Comparison of ENCODE assay signal across 8 cellular contexts in the genomic region with DNA sequence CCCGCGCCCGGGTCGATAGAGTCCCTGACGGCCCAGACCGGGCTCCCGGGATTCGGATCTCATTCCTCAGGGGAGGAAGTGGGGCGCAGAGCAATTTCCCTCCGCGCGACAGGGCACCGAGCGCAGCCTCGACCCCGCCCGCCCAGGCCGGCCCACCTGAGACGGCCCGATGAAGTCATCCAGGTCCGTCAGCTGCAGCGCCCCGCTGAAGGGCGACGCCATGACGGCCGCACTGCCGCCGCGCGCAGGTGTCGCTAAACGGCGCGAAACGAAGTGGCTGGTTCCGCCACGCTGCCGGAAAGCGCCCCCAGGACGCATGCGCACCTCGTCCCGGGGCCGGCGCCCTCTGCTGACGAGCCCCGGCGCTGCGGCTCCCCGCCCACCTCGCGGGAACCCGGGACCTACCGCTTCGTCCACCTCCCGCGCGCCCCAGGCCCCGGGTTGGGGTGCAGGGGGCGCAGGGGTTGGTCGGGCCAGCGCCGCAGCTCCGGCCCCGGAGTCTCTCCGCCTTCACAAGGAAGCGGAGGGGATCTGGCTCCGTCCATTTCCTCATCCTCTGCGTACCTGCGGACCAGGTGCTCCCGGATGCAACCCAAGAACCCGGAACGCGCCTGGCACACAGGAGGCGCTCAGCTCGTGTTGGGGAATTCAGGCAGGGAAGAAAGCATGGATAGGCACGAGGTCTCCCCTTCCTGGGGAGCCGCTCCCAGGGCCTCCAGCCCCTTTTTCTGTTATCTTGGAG. TPM values are rescaled to one million over a fixed set of nuclear protein-coding genes. Genes with fewer than 3 reads are reported as not detected.
DNase-seq lines count a peak whose midpoint lies in the region; ATAC-seq, FAIRE-seq and TF ChIP-seq lines count a peak whose summit lies in the region.

A gene (minus strand): TSS at position 234 of the 742 bp plus-strand sequence. CDS start 12 bp downstream, at position 222.

- H3K36me3 ChIP-seq in left ventricle myocardium inferior: peaks cover 28% of the 10 kb centered on the region
- peaks cover 0 to 28% of the 10 kb centered on the region in 2 donors for H3K36me3 ChIP-seq in psoas muscle (ENCODE audit: insufficient read depth in 1 of 2, low read depth in 1 of 2)

- peak; percentile 77 for ATAC-seq in HG02610 (IDR thresholded peaks at IDR 0.05; ENCODE audit: unreplicated experiment)
- ATAC-seq in psoas muscle: peak; percentile 95 to 98 (median 98)

- H3K27me3 ChIP-seq in left ventricle myocardium inferior (ENCODE audit: low read depth) (peaks cover 40% of the 10 kb centered on the region), psoas muscle (ENCODE audit: insufficient read depth in 3 of 3, low read length in 2 of 3) (peaks cover 0 to 10% (median 0%) of the 10 kb centered on the region in 3 donors)

- H3K4me3 ChIP-seq in GM12864 (ENCODE audit: low read depth, low read length) (peak within 1 kb of the TSS; percentile 91), left ventricle myocardium inferior (peak within 1 kb of the TSS; percentile 100), psoas muscle (peak within 1 kb of the TSS; percentile 93)

- peaks cover 21% of the 10 kb centered on the region for H3K4me1 ChIP-seq in left ventricle myocardium inferior
- H3K4me1 ChIP-seq in psoas muscle: peaks cover 12% of the 10 kb centered on the region

- 1% methylated on average over 50 to 79 of the region's 79 CpGs for WGBS in psoas muscle, 3 donors

- H3K9me3 ChIP-seq in left ventricle myocardium inferior (replicated peaks) (no peaks in the 10 kb centered on the region), psoas muscle (no peaks in the 10 kb centered on the region)

- intact Hi-C loops in T-helper 1 cell treated with Interleukin-12 subunit alpha and Interleukin-12 subunit beta and Interleukin-4 antibody, amounts not matched to agents 30 ng/mL and 1 ng/mL, for 36 hours (cut with micrococcal nuclease): loop anchor here (1.0 kb wide), 2 partner anchors 13 to 27 kb away; no protein-coding TSS in a partner anchor
- intact Hi-C loops in left ventricle myocardium inferior (cut with micrococcal nuclease) (no loop called here), psoas muscle (cut with DNase I) (loop anchor here in 1 of 2 donors (1.0 kb wide), 1 partner anchor 30 kb away; no protein-coding TSS in a partner anchor)

- peak within 1 kb of the TSS; percentile 84 for H3K27ac ChIP-seq in left ventricle myocardium inferior (replicated peaks)
- peak within 1 kb of the TSS; percentile 77 for H3K27ac ChIP-seq in psoas muscle

- TF ChIP-seq CTCF in GM12864 (IDR thresholded peaks at IDR 0.05; ENCODE audit: low read depth, low read length, missing control alignments) (peak; percentile 88), left ventricle myocardium inferior (IDR thresholded peaks at IDR 0.05; ENCODE audit: borderline replicate concordance) (peak; percentile 96), psoas muscle (IDR thresholded peaks at IDR 0.05) (peak; percentile 90)

- DNase-seq in GM12864 (ENCODE audit: low read depth) (peak; percentile 65), NCI-H1105 treated with DMSO at 0.1 percent for 48 hours (lab: John Stamatoyannopoulos, UW) (peak; percentile 60), amniotic epithelial cell (ENCODE audit: low read depth) (peak; percentile 86), left ventricle myocardium inferior (peak; percentile 89), psoas muscle (peak; percentile 90 to 94), urothelium cell line (ENCODE audit: low spot score) (peak; percentile 93)

- peak; percentile 77 for FAIRE-seq in urothelium cell line (lab: Jason Lieb, UNC)

RNA-seq across cellular contexts. Expression of the gene that starts here (rescaled TPM):
- total RNA-seq in T-helper 1 cell treated with Interleukin-12 subunit alpha and Interleukin-12 subunit beta and Interleukin-4 antibody, amounts not matched to agents 30 ng/mL and 1 ng/mL, for 36 hours: 42.5 and 46.8 TPM in 2 replicates
- total RNA-seq in left ventricle myocardium inferior (30.3 TPM), psoas muscle (10 to 100 TPM; 12.3 to 25.9 (median 23.6) TPM)
- 10 to 100 TPM; 26.7 to 43.0 (median 38.9) TPM for polyA plus RNA-seq in psoas muscle

Comparison
In these comparisons a context has a peak if more than half of its experiments do, and no peak if none do; other contexts are left out.
1. Peak in every context shown above with its lines: DNase-seq, ATAC-seq, H3K4me3 ChIP-seq and H3K27ac ChIP-seq.